In the genomic region with DNA sequence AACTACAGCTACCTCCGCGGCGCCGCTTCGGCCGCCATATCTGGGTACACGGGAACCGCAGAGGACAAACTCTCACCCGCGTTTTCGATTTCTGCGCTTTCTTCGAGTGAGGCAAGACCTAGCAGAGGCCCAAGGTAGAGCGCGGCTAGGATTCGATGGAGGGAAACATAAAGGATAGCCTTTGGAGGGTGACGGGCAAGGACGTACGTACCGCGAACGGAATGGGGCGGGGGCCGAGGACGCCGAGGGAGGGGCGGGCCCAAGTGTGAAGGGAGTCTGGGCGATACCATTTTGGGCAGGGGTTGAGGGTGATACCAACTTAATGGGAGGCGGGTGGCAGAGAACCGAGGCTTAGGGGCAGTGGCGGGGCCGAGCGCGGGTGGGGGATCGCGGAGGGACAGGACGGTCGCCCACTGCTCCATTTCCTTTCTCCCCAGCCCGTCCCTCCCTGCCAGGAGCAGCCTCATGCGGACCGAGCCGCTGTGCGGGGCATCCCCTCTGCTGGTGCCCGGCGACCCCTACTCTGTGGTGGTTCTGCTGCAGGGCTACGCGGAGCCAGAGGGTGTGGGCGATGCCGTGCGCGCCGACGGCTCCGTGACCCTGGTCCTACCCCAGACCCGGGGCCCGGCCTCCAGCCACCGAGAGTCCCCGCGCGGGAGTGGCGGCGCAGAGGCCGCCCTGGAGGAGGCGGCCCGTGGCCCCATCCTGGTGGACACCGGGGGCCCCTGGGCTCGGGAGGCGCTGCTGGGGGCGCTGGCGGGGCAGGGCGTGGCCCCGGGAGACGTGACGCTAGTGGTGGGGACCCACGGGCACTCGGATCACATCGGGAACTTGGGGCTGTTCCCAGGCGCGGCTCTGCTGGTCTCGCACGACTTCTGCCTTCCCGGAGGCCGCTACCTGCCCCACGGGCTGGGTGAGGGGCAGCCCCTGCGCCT, we compare ENCODE assay signal across 8 cellular contexts. TPM values are rescaled to one million over a fixed set of nuclear protein-coding genes. Genes with fewer than 3 reads are reported as not detected.
DNase-seq lines count a peak whose midpoint lies in the region; ATAC-seq and TF ChIP-seq lines count a peak whose summit lies in the region.

A gene with protein sequence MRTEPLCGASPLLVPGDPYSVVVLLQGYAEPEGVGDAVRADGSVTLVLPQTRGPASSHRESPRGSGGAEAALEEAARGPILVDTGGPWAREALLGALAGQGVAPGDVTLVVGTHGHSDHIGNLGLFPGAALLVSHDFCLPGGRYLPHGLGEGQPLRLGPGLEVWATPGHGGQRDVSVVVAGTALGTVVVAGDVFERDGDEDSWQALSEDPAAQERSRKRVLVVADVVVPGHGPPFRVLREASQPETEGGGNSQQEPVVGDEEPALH (plus strand): TSS at position 37 of the 935 bp plus-strand sequence. CDS start 429 bp downstream, at position 466.

- TF ChIP-seq CTCF in dorsolateral prefrontal cortex (IDR thresholded peaks at IDR 0.05 in 54 of 56, conservative IDR thresholded peaks at IDR 0.05 in 2 of 56; ENCODE audit: low read depth in 1 of 56, partially characterized antibody in 56 of 56) (peak in 9 of 56 donors; percentile 1 to 27 (median 9)), lower leg skin (IDR thresholded peaks at IDR 0.05) (no peak)

- peak within 1 kb of the TSS; percentile 95 for H3K4me3 Mint-ChIP-seq in activated CD4-positive, alpha-beta memory T cell treated with anti-CD3 and anti-CD28 coated beads for 36 hours

- H3K27me3 ChIP-seq in BLaER1 treated with 17β-estradiol and CSF1 and Interleukin-3, amounts not matched to agents 10 nM and 100 nM = peaks cover 4 to 26% (median 20%) of the 10 kb centered on the region in 11 experiments; a peak in 12 of 22 replicates
- no peaks in the 10 kb centered on the region for H3K27me3 ChIP-seq in dorsolateral prefrontal cortex

- WGBS in lower leg skin, 2 donors = 0 to 1% methylated on average over 37 to 69 of the region's 85 CpGs

- POLR2A ChIA-PET in activated CD4-positive, alpha-beta memory T cell treated with anti-CD3 and anti-CD28 coated beads for 36 hours (lab: Charles Lee) = interaction anchor here (0.6 to 1.2 kb wide), 7 partner anchors 25 to 579 kb away, joined by 3 to 18 read pairs (median 3); a partner anchor contains a TSS

- H3K4me1 Mint-ChIP-seq in activated CD4-positive, alpha-beta memory T cell treated with anti-CD3 and anti-CD28 coated beads for 36 hours (ENCODE audit: low read depth) = peaks cover 28% of the 10 kb centered on the region

- TF ChIP-seq POLR2A in lower leg skin (IDR thresholded peaks at IDR 0.05) = no peak

- ATAC-seq in GM19372 (IDR thresholded peaks at IDR 0.05; ENCODE audit: low read depth, unreplicated experiment) (peak; percentile 56), HG03571 (IDR thresholded peaks at IDR 0.05; ENCODE audit: unreplicated experiment) (peak; percentile 55)

- H3K36me3 Mint-ChIP-seq in activated CD4-positive, alpha-beta memory T cell treated with anti-CD3 and anti-CD28 coated beads for 36 hours = peaks cover 6% of the 10 kb centered on the region

- peak; percentile 96 for DNase-seq in NCI-H82 (lab: John Stamatoyannopoulos, UW)
- peak; percentile 93 for DNase-seq in activated CD4-positive, alpha-beta memory T cell treated with anti-CD3 and anti-CD28 coated beads for 36 hours
- peak; percentile 78 to 94 (median 90) for DNase-seq in dorsolateral prefrontal cortex
- DNase-seq in lower leg skin (ENCODE audit: low spot score in 2 of 2) = peak; percentile 90 to 97
- DNase-seq in stimulated activated CD4-positive, alpha-beta T cell treated with anti-CD3 and anti-CD28 coated beads, Interleukin-4, amount 100 ng/mL, for 24 hours = peak; percentile 93

- peak within 1 kb of the TSS; percentile 77 to 94 (median 87) for H3K27ac ChIP-seq in BLaER1 treated with 17β-estradiol and CSF1 and Interleukin-3, amounts not matched to agents 10 nM and 100 nM
- peak within 1 kb of the TSS; percentile 55 to 99 (median 95) for H3K27ac ChIP-seq in dorsolateral prefrontal cortex

- no peaks in the 10 kb centered on the region for H3K9me3 Mint-ChIP-seq in activated CD4-positive, alpha-beta memory T cell treated with anti-CD3 and anti-CD28 coated beads for 36 hours

- peaks cover 0 to 18% (median 6%) of the 10 kb centered on the region in 11 experiments; a peak in 10 of 22 replicates for H3K36me3 ChIP-seq in BLaER1 treated with 17β-estradiol and CSF1 and Interleukin-3, amounts not matched to agents 10 nM and 100 nM

- peak within 1 kb of the TSS; percentile 83 to 91 (median 86) for H3K9ac ChIP-seq in BLaER1 treated with 17β-estradiol and CSF1 and Interleukin-3, amounts not matched to agents 10 nM and 100 nM

- peaks cover 43 to 61% (median 50%) of the 10 kb centered on the region in 10 experiments for H3K4me1 ChIP-seq in BLaER1 treated with 17β-estradiol and CSF1 and Interleukin-3, amounts not matched to agents 10 nM and 100 nM

- H4K20me1 ChIP-seq in BLaER1 treated with 17β-estradiol and CSF1 and Interleukin-3, amounts not matched to agents 10 nM and 100 nM = no peaks in the 10 kb centered on the region

- peak within 1 kb of the TSS; percentile 66 to 91 (median 80) for H3K4me3 ChIP-seq in BLaER1 treated with 17β-estradiol and CSF1 and Interleukin-3, amounts not matched to agents 10 nM and 100 nM
- H3K4me3 ChIP-seq in dorsolateral prefrontal cortex = peak within 1 kb of the TSS; percentile 64 to 98 (median 93)
- H3K4me3 ChIP-seq in lower leg skin (ENCODE audit: low read depth, poor library complexity, severe bottlenecking) = peak within 1 kb of the TSS; percentile 66

- peak within 1 kb of the TSS; percentile 89 to 100 (median 99) for H3K4me2 ChIP-seq in BLaER1 treated with 17β-estradiol and CSF1 and Interleukin-3, amounts not matched to agents 10 nM and 100 nM

- no peaks in the 10 kb centered on the region for H3K9me3 ChIP-seq in BLaER1 treated with 17β-estradiol and CSF1 and Interleukin-3, amounts not matched to agents 10 nM and 100 nM (replicated peaks in 1 of 11)

- intact Hi-C loops in activated CD4-positive, alpha-beta memory T cell treated with anti-CD3 and anti-CD28 coated beads for 36 hours (cut with micrococcal nuclease) = loop anchor here (1.0 to 5.0 kb wide), 5 partner anchors 8 to 300 kb away; a partner anchor contains a TSS
- intact Hi-C loops in dorsolateral prefrontal cortex (cut with DNase I) = loop anchor here (2.0 to 10.0 kb wide), 3 partner anchors 22 to 212 kb away; a partner anchor contains a TSS
- intact Hi-C loops in lower leg skin (cut with DNase I; ENCODE audit: low total_unique reads) = no loop called here

- peak within 1 kb of the TSS; percentile 96 for H3K27ac Mint-ChIP-seq in activated CD4-positive, alpha-beta memory T cell treated with anti-CD3 and anti-CD28 coated beads for 36 hours

- H3K27me3 Mint-ChIP-seq in activated CD4-positive, alpha-beta memory T cell treated with anti-CD3 and anti-CD28 coated beads for 36 hours = no peaks in the 10 kb centered on the region

- CTCF ChIA-PET in activated CD4-positive, alpha-beta memory T cell treated with anti-CD3 and anti-CD28 coated beads for 36 hours (lab: Charles Lee) = interaction anchor here (0.7 to 1.2 kb wide), 3 partner anchors 212 to 495 kb away, joined by 3 to 4 read pairs (median 3); no protein-coding TSS in a partner anchor

RNA-seq across cellular contexts. Expression of the gene that starts here (rescaled TPM):
- total RNA-seq in activated CD4-positive, alpha-beta memory T cell treated with anti-CD3 and anti-CD28 coated beads for 36 hours = 1 to 10 TPM; 2.3 to 3.4 TPM
- total RNA-seq in dorsolateral prefrontal cortex = 10 to 100 TPM in 78 of 120 experiments, 1 to 10 TPM in 42; 5.6 to 16.5 (median 11.0) TPM
- 1 to 10 TPM; 1.6 to 8.7 (median 6.0) TPM for total RNA-seq in lower leg skin

Comparison
In these comparisons a context has a peak if more than half of its experiments do, and no peak if none do; other contexts are left out.
1. Peak in every context shown above with its lines: DNase-seq, ATAC-seq, H3K4me3 ChIP-seq and H3K27ac ChIP-seq.